Comparison of ENCODE assay signal across 19 cellular contexts in genomic region chr10:13470270-13470669, GRCh38. TPM values are rescaled to one million over a fixed set of nuclear protein-coding genes. Genes with fewer than 3 reads are reported as not detected.
DNase-seq lines count a peak whose midpoint lies in the region; TF ChIP-seq lines count a peak whose summit lies in the region.
"Had no signal": no experiment of that assay in that cellular context is flagged by ENCODE, and none has a peak within 500 bp of the region (broad histone marks: within the 10 kb centered on the region; RNA-seq: fewer than 3 reads in every experiment).

No MANE protein-coding gene starts in this region.

- H4K91ac ChIP-seq in H9 (ENCODE audit: insufficient read length, low read depth, low read length) = no peak overlapping the region

- H3K27ac ChIP-seq in C4-2B = no peak overlapping the region
- no peak overlapping the region for H3K27ac ChIP-seq in H9 (ENCODE audit: insufficient read length, low read depth, low read length)
- H3K27ac ChIP-seq: esophagus squamous epithelium, heart right ventricle, parathyroid adenoma, SJSA1, skin epidermis had no signal

- no CpG with 5 or more reads among the region's 3 CpGs for WGBS in H9 (ENCODE audit: extremely low coverage, insufficient read length, low lambda C conversion rate)

- no peak overlapping the region for H3K4me3 Mint-ChIP-seq in H9
- H3K4me3 Mint-ChIP-seq: activated naive CD8-positive, alpha-beta T cell treated with anti-CD3 and anti-CD28 coated beads, Interleukin-2, amount 10 ng/mL, durations not matched to agents 7 days and 5 days; CD8-positive, alpha-beta T cell had no signal

- TF ChIP-seq CTCF in C4-2B (conservative IDR thresholded peaks at IDR 0.05) (peak; percentile 44), H9 (conservative IDR thresholded peaks at IDR 0.05) (peak; percentile 57), fibroblast of mammary gland (conservative IDR thresholded peaks at IDR 0.05; ENCODE audit: control insufficient read depth, insufficient read depth, low read depth, low read length) (peak; percentile 5), GM20000 (IDR thresholded peaks at IDR 0.05; ENCODE audit: extremely low read depth, missing control alignments) (no peak)

- no peak overlapping the region for H3K14ac ChIP-seq in H9 (ENCODE audit: insufficient read depth, low read length)

- no peaks in the 10 kb centered on the region for H3K79me1 ChIP-seq in H9 (ENCODE audit: insufficient read depth, low read depth, low read length, poor library complexity, severe bottlenecking)

- DNase-seq in H9 = no peak
- peak; percentile 12 for DNase-seq in RKO (ENCODE audit: low spot score)
- no peak for DNase-seq in fibroblast of mammary gland (ENCODE audit: low read depth)
- no peak for DNase-seq in GM20000 (ENCODE audit: low spot score)
- no peak for DNase-seq in cardiac septum (ENCODE audit: low spot score)
- no peak for DNase-seq in GDM1 (lab: John Stamatoyannopoulos, UW)
- DNase-seq in activated CD8-positive, alpha-beta memory T cell treated with anti-CD3 and anti-CD28 coated beads, Interleukin-2, amount 50 U/mL, for 4 hours = no peak
- DNase-seq: activated naive CD8-positive, alpha-beta T cell treated with anti-CD3 and anti-CD28 coated beads, Interleukin-2, amount 10 ng/mL, durations not matched to agents 7 days and 5 days; CD8-positive, alpha-beta T cell; EL; esophagus squamous epithelium; heart right ventricle; NCI-H187; stimulated activated CD4-positive, alpha-beta T cell treated with anti-CD3 and anti-CD28 coated beads, Interleukin-2, amount 100 ng/mL, for 48 hours had no signal

- no peak overlapping the region for H3K4me2 ChIP-seq in H9 (ENCODE audit: insufficient read depth, insufficient read length, low read length)

- no peak overlapping the region for H3K4ac ChIP-seq in H9 (ENCODE audit: low read depth, low read length)

- H3K27me3 ChIP-seq in H9 (ENCODE audit: insufficient read depth, low read length) = no peaks in the 10 kb centered on the region
- H3K27me3 ChIP-seq: esophagus squamous epithelium, heart right ventricle, SJSA1 had no signal

- no peak overlapping the region for H3K9ac ChIP-seq in H9 (ENCODE audit: extremely low read depth, insufficient read length, low read length)
- H3K9ac ChIP-seq: parathyroid adenoma had no signal

- H3K9me3 Mint-ChIP-seq in H9 = no peaks in the 10 kb centered on the region
- H3K9me3 Mint-ChIP-seq: activated naive CD8-positive, alpha-beta T cell treated with anti-CD3 and anti-CD28 coated beads, Interleukin-2, amount 10 ng/mL, durations not matched to agents 7 days and 5 days; CD8-positive, alpha-beta T cell had no signal

- no peak overlapping the region for H3K56ac ChIP-seq in H9 (ENCODE audit: insufficient read length, low read depth, low read length)

- no peak overlapping the region for H2BK15ac ChIP-seq in H9 (ENCODE audit: low read depth, low read length)

- H4K5ac ChIP-seq in H9 (ENCODE audit: insufficient read length, low read depth, low read length) = no peak overlapping the region

- no peaks in the 10 kb centered on the region for H4K20me1 ChIP-seq in H9 (ENCODE audit: control insufficient read depth, insufficient read depth, insufficient read length)

- H3K18ac ChIP-seq in H9 (ENCODE audit: insufficient read length, low read depth, low read length) = no peak overlapping the region

- no peak overlapping the region for H3K4me3 ChIP-seq in fibroblast of mammary gland (ENCODE audit: control insufficient read depth, low read depth, low read length)
- H3K4me3 ChIP-seq: esophagus squamous epithelium, heart right ventricle, lung, SJSA1, skin epidermis had no signal

- H3K27ac Mint-ChIP-seq in H9 = no peak overlapping the region
- H3K27ac Mint-ChIP-seq: activated naive CD8-positive, alpha-beta T cell treated with anti-CD3 and anti-CD28 coated beads, Interleukin-2, amount 10 ng/mL, durations not matched to agents 7 days and 5 days; CD8-positive, alpha-beta T cell had no signal

- H2AK5ac ChIP-seq in H9 (ENCODE audit: insufficient read length, low read length) = no peak overlapping the region

- no peak overlapping the region for H2BK5ac ChIP-seq in H9 (ENCODE audit: insufficient read length, low read length)

- intact Hi-C loops in cardiac septum (cut with DNase I) = no loop called here

- no peak overlapping the region for H2AFZ ChIP-seq in H9 (ENCODE audit: low read length)
- H2AFZ ChIP-seq: parathyroid adenoma had no signal

- H2BK20ac ChIP-seq in H9 (ENCODE audit: low read depth, low read length, poor library complexity, severe bottlenecking) = no peak overlapping the region

- no peaks in the 10 kb centered on the region for H3K9me3 ChIP-seq in H9 (ENCODE audit: control insufficient read depth, low read depth, low read length)
- H3K9me3 ChIP-seq: esophagus squamous epithelium, heart right ventricle, SJSA1 had no signal

- no peaks in the 10 kb centered on the region for H3K79me2 ChIP-seq in H9 (ENCODE audit: insufficient read depth, low read length)
- H3K79me2 ChIP-seq: parathyroid adenoma had no signal

- peaks cover 0 to 3% of the 10 kb centered on the region in 2 experiments; a peak in 2 of 4 replicates for H3K4me1 Mint-ChIP-seq in H9
- H3K4me1 Mint-ChIP-seq: activated naive CD8-positive, alpha-beta T cell treated with anti-CD3 and anti-CD28 coated beads, Interleukin-2, amount 10 ng/mL, durations not matched to agents 7 days and 5 days had no signal

- H3K36me3 Mint-ChIP-seq in H9 (ENCODE audit: insufficient read depth in 1 of 3, low read depth in 3 of 3) = no peaks in the 10 kb centered on the region
- H3K36me3 Mint-ChIP-seq: activated naive CD8-positive, alpha-beta T cell treated with anti-CD3 and anti-CD28 coated beads, Interleukin-2, amount 10 ng/mL, durations not matched to agents 7 days and 5 days; CD8-positive, alpha-beta T cell had no signal

- no peak overlapping the region for H2BK120ac ChIP-seq in H9 (ENCODE audit: low read depth, low read length, poor library complexity, severe bottlenecking)

- no peak overlapping the region for H3T11ph ChIP-seq in H9 (ENCODE audit: low read length)

- H3K23me2 ChIP-seq in H9 (ENCODE audit: insufficient read length, low read depth, low read length, poor library complexity, severe bottlenecking) = no peaks in the 10 kb centered on the region

- no peaks in the 10 kb centered on the region for H3K27me3 Mint-ChIP-seq in H9 (ENCODE audit: low read depth)
- H3K27me3 Mint-ChIP-seq: activated naive CD8-positive, alpha-beta T cell treated with anti-CD3 and anti-CD28 coated beads, Interleukin-2, amount 10 ng/mL, durations not matched to agents 7 days and 5 days had no signal

- H2BK12ac ChIP-seq in H9 (ENCODE audit: insufficient read length, low read depth, low read length) = no peak overlapping the region

- no peaks in the 10 kb centered on the region for H3K4me1 ChIP-seq in H9 (ENCODE audit: insufficient read depth, low read length)
- H3K4me1 ChIP-seq: esophagus squamous epithelium, heart right ventricle, parathyroid adenoma, SJSA1 had no signal

- H3K23ac ChIP-seq in H9 (ENCODE audit: insufficient read length, low read depth, low read length) = no peak overlapping the region

- no peak overlapping the region for H4K8ac ChIP-seq in H9 (replicated peaks; ENCODE audit: insufficient read length, low read depth, low read length)

RNA-seq across cellular contexts. Expression of gene BEND7, which starts 58.5 kb away (rescaled TPM):
- total RNA-seq in H9 (2021) (11.6 and 17.7 TPM in 2 replicates), cardiac septum (14.0 TPM)
- total RNA-seq: activated naive CD8-positive, alpha-beta T cell treated with anti-CD3 and anti-CD28 coated beads, Interleukin-2, amount 10 ng/mL, durations not matched to agents 7 days and 5 days; CD8-positive, alpha-beta T cell had no signal
